Comparison of ENCODE assay signal across 25 cellular contexts in genomic region chr4:77843628-77844027, GRCh38. TPM values are rescaled to one million over a fixed set of nuclear protein-coding genes. Genes with fewer than 3 reads are reported as not detected.
DNase-seq lines count a peak whose midpoint lies in the region; ATAC-seq, FAIRE-seq and TF ChIP-seq lines count a peak whose summit lies in the region.
"Had no signal": no experiment of that assay in that cellular context is flagged by ENCODE, and none has a peak within 500 bp of the region (broad histone marks: within the 10 kb centered on the region; RNA-seq: fewer than 3 reads in every experiment).

No MANE protein-coding gene starts in this region.

- H3K36me3 ChIP-seq in IMR-90 (ENCODE audit: control insufficient read depth, insufficient read depth, low read length): no peaks in the 10 kb centered on the region
- no peaks in the 10 kb centered on the region for H3K36me3 ChIP-seq in K562 (ENCODE audit: control insufficient read depth, insufficient read depth, low read length)
- H3K36me3 ChIP-seq in neural progenitor cell: no peaks in the 10 kb centered on the region
- H3K36me3 ChIP-seq: BE2C, cardiac muscle cell, right atrium auricular region, suprapubic skin, vagina had no signal

- H3K56ac ChIP-seq in IMR-90 (ENCODE audit: extremely low read depth, insufficient read depth, low read length): no peak overlapping the region

- in situ Hi-C loops in IMR-90 (cut with MboI; ENCODE audit: low sequenced_read_pairs) (no loop called here), K562 (cut with MboI) (no loop called here)

- H4K91ac ChIP-seq in IMR-90 (ENCODE audit: insufficient read depth, low read depth, low read length): no peak overlapping the region

- H3K4me2 ChIP-seq in IMR-90 (ENCODE audit: low read depth, low read length): no peak overlapping the region
- no peak overlapping the region for H3K4me2 ChIP-seq in K562 (ENCODE audit: insufficient read depth, low read length)
- no peak overlapping the region for H3K4me2 ChIP-seq in neural progenitor cell

- POLR2A ChIA-PET in IMR-90 (lab: Charles Lee; ENCODE audit: unreplicated experiment): no interaction called here
- POLR2A ChIA-PET in K562 (lab: Yijun Ruan, JAX): interaction anchor here (0.6 kb wide), 1 partner anchor 63 kb away, joined by 3 read pairs; no protein-coding TSS in a partner anchor

- no peak overlapping the region for H3K4ac ChIP-seq in IMR-90 (ENCODE audit: low read depth, low read length)

- H3K27me3 ChIP-seq in IMR-90 (ENCODE audit: control insufficient read depth, insufficient read depth, low read length) (peaks cover 2% of the 10 kb centered on the region; the same call in 1 of the 2 replicates), K562 (ENCODE audit: control insufficient read depth in 2 of 2, insufficient read depth in 2 of 2, low read length in 2 of 2) (no peaks in the 10 kb centered on the region), neural progenitor cell (no peaks in the 10 kb centered on the region)
- H3K27me3 ChIP-seq: BE2C, cardiac muscle cell, right atrium auricular region, suprapubic skin, vagina had no signal

- H2AFZ ChIP-seq in IMR-90 (replicated peaks; ENCODE audit: low read length, poor library complexity) (peak overlapping the region; percentile 48), K562 (ENCODE audit: low read depth, low read length) (peak overlapping the region; percentile 12; the same call in 1 of the 2 replicates), neural progenitor cell (replicated peaks) (peak overlapping the region; percentile 26)

- H2BK120ac ChIP-seq in IMR-90 (ENCODE audit: low read depth, low read length): no peak overlapping the region

- H3K9me1 ChIP-seq in IMR-90 (ENCODE audit: insufficient read depth, low read length) (no peaks in the 10 kb centered on the region), K562 (ENCODE audit: control insufficient read depth, insufficient read depth, low read length) (no peaks in the 10 kb centered on the region)

- H3K9me3 Mint-ChIP-seq in neural progenitor cell: no peaks in the 10 kb centered on the region
- H3K9me3 Mint-ChIP-seq: dendritic cell treated with granulocyte-macrophage colony-stimulating factor and Interleukin-4, amounts not matched to agents 40 ng/mL and 50 ng/mL, for 4 days had no signal

- H3K79me1 ChIP-seq in IMR-90 (ENCODE audit: low read depth in 1 of 2, low read length in 2 of 2): no peaks in the 10 kb centered on the region

- no peak overlapping the region for H4K5ac ChIP-seq in IMR-90 (ENCODE audit: low read depth, low read length)

- no peak overlapping the region for H3K14ac ChIP-seq in IMR-90 (replicated peaks; ENCODE audit: low read depth, low read length)

- TF ChIP-seq POLR2A in IMR-90 (IDR thresholded peaks at IDR 0.05; ENCODE audit: low read depth, low read length) (no peak), K562 (conservative IDR thresholded peaks at IDR 0.05) (no peak)

- BruUV-seq in IMR-90 (replicated peaks; lab: Mats Ljungman, UMichigan) (no TSS peak), K562 (replicated peaks; lab: Mats Ljungman, UMichigan) (no TSS peak)

- H4K8ac ChIP-seq in IMR-90 (ENCODE audit: low read depth in 2 of 2, low read length in 2 of 2): no peak overlapping the region

- no peak overlapping the region for H3K4me3 Mint-ChIP-seq in neural progenitor cell
- H3K4me3 Mint-ChIP-seq: dendritic cell treated with granulocyte-macrophage colony-stimulating factor and Interleukin-4, amounts not matched to agents 40 ng/mL and 50 ng/mL, for 4 days had no signal

- H3K9me3 ChIP-seq in IMR-90 (ENCODE audit: control insufficient read depth, insufficient read depth, low read length): no peaks in the 10 kb centered on the region
- H3K9me3 ChIP-seq in K562 (replicated peaks; ENCODE audit: control insufficient read depth, insufficient read depth, low read depth, low read length): no peaks in the 10 kb centered on the region
- H3K9me3 ChIP-seq in neural progenitor cell (ENCODE audit: low read depth): no peaks in the 10 kb centered on the region
- H3K9me3 ChIP-seq: BE2C, right atrium auricular region, suprapubic skin, vagina had no signal

- no peaks in the 10 kb centered on the region for H4K20me1 ChIP-seq in IMR-90 (ENCODE audit: insufficient read depth, low read length)
- no peaks in the 10 kb centered on the region for H4K20me1 ChIP-seq in K562 (replicated peaks; ENCODE audit: control insufficient read depth, insufficient read depth, low read length)
- no peaks in the 10 kb centered on the region for H4K20me1 ChIP-seq in neural progenitor cell (ENCODE audit: low read depth)

- intact Hi-C loops in IMR-90 (cut with micrococcal nuclease) (no loop called here), K562 (cut with micrococcal nuclease) (no loop called here)

- no peaks in the 10 kb centered on the region for H3K36me3 Mint-ChIP-seq in neural progenitor cell

- H3K9ac ChIP-seq in IMR-90 (ENCODE audit: low read depth, low read length) (no peak overlapping the region), K562 (ENCODE audit: insufficient read depth in 1 of 2, low read depth in 2 of 2, low read length in 2 of 2) (no peak overlapping the region), neural progenitor cell (no peak overlapping the region)

- CTCF ChIA-PET in IMR-90 (lab: Yijun Ruan, JAX) (no interaction called here), K562 (lab: Yijun Ruan, JAX; ENCODE audit: low intra/inter-chr PET ratio) (no interaction called here)

- no peaks in the 10 kb centered on the region for H3F3A ChIP-seq in neural progenitor cell (ENCODE audit: low read depth)

- H2AK9ac ChIP-seq in IMR-90 (replicated peaks; ENCODE audit: low read depth, low read length, poor library complexity): no peak overlapping the region

- H3K27me3 Mint-ChIP-seq in neural progenitor cell (ENCODE audit: insufficient read depth, low read depth): peaks cover under 1% of the 10 kb centered on the region
- H3K27me3 Mint-ChIP-seq: dendritic cell treated with granulocyte-macrophage colony-stimulating factor and Interleukin-4, amounts not matched to agents 40 ng/mL and 50 ng/mL, for 4 days had no signal

- WGBS in IMR-90 (ENCODE audit: extremely low coverage in 2 of 2, insufficient read length in 1 of 2), 2 experiments: no CpG with 5 or more reads among the region's 1 CpG
- WGBS in K562 (ENCODE audit: insufficient coverage, low coverage, missing lambda C conversion rate): 0% methylated on average over 1 of the region's 1 CpG

- no peak overlapping the region for H3K23ac ChIP-seq in IMR-90 (ENCODE audit: low read depth, low read length)

- H3K4me1 Mint-ChIP-seq in neural progenitor cell: no peaks in the 10 kb centered on the region

- no peak overlapping the region for H3K27ac ChIP-seq in IMR-90 (ENCODE audit: insufficient read depth, low read length)
- H3K27ac ChIP-seq in K562 (ENCODE audit: extremely low read depth, low read depth, low read length): no peak overlapping the region
- H3K27ac ChIP-seq in neural progenitor cell: no peak overlapping the region
- H3K27ac ChIP-seq: cardiac muscle cell, epithelial cell of prostate, right atrium auricular region, suprapubic skin, vagina had no signal

- no peak for FAIRE-seq in K562 (lab: Jason Lieb, UNC)
- FAIRE-seq: kidney had no signal

- no peak overlapping the region for H3K27ac Mint-ChIP-seq in neural progenitor cell
- H3K27ac Mint-ChIP-seq: dendritic cell treated with granulocyte-macrophage colony-stimulating factor and Interleukin-4, amounts not matched to agents 40 ng/mL and 50 ng/mL, for 4 days had no signal

- dilution Hi-C loops in IMR-90 (cut with HindIII; ENCODE audit: low sequenced_read_pairs, unreplicated experiment): no loop called here

- H2BK15ac ChIP-seq in IMR-90 (ENCODE audit: low read depth, low read length): no peak overlapping the region

- no peak for DNase-seq in activated CD4-positive, CD25-positive, alpha-beta regulatory T cell (lab: John Stamatoyannopoulos, UW)
- DNase-seq in IMR-90 (no peak), K562 (ENCODE audit: extremely low read depth in 1 of 4, low spot score in 3 of 4) (no peak), neural progenitor cell (ENCODE audit: low spot score) (no peak), AG08396 (ENCODE audit: low spot score) (no peak)
- DNase-seq: 8988T; activated CD4-positive, alpha-beta T cell treated with anti-CD3 and anti-CD28 coated beads, Interleukin-2, amount 50 U/mL, for 1 hour; amygdala; BE2C; foreskin fibroblast; kidney; MM.1S; NCI-H1694; NCI-H774; PC-3; SHP77 had no signal

- H3K79me2 ChIP-seq in K562 (ENCODE audit: control insufficient read depth, insufficient read depth, low read length) (no peaks in the 10 kb centered on the region), neural progenitor cell (ENCODE audit: low read depth) (no peaks in the 10 kb centered on the region)

- peak; percentile 61 to 68 for ATAC-seq in activated CD4-positive, CD25-positive, alpha-beta regulatory T cell treated with anti-CD3 and anti-CD28 coated beads, Interleukin-2, amount 50 U/mL, for 24 hours
- ATAC-seq in IMR-90 (ENCODE audit: low read depth) (no peak), K562 (peak; percentile 46; the same call in 2 of the 3 replicates), HG02610 (IDR thresholded peaks at IDR 0.05; ENCODE audit: unreplicated experiment) (no peak), HG02763 (IDR thresholded peaks at IDR 0.05; ENCODE audit: unreplicated experiment) (no peak)
- ATAC-seq: PC-3 had no signal

- TF ChIP-seq CTCF in IMR-90 (conservative IDR thresholded peaks at IDR 0.05; ENCODE audit: low read depth, low read length) (no peak), K562 (IDR thresholded peaks at IDR 0.05 in 2 of 3, conservative IDR thresholded peaks at IDR 0.05 in 1 of 3; ENCODE audit: insufficient read depth in 2 of 3, low read depth in 1 of 3, low read length in 3 of 3) (no peak), neural progenitor cell (IDR thresholded peaks at IDR 0.05) (no peak)

- TF ChIP-seq RAD21 in IMR-90 (IDR thresholded peaks at IDR 0.05; ENCODE audit: low read length) (no peak), K562 (CRISPR knock-in tag; conservative IDR thresholded peaks at IDR 0.05 in 1 of 2, IDR thresholded peaks at IDR 0.05 in 1 of 2) (no peak)

- no peak overlapping the region for H2BK20ac ChIP-seq in IMR-90 (ENCODE audit: low read depth, low read length)

- H3K18ac ChIP-seq in IMR-90 (ENCODE audit: low read depth, low read length): no peak overlapping the region

- no peak overlapping the region for H2AK5ac ChIP-seq in IMR-90 (ENCODE audit: low read depth, low read length)

- H3K4me1 ChIP-seq in IMR-90 (ENCODE audit: control insufficient read depth, insufficient read depth, low read length): no peaks in the 10 kb centered on the region
- no peaks in the 10 kb centered on the region for H3K4me1 ChIP-seq in K562 (replicated peaks in 1 of 2; ENCODE audit: control insufficient read depth in 2 of 2, insufficient read depth in 2 of 2, low read length in 2 of 2)
- no peaks in the 10 kb centered on the region for H3K4me1 ChIP-seq in neural progenitor cell
- H3K4me1 ChIP-seq: BE2C, right atrium auricular region, suprapubic skin, vagina had no signal

- no peak for TF ChIP-seq EP300 in K562 (IDR thresholded peaks at IDR 0.05; ENCODE audit: low read length)

- no peak overlapping the region for H2BK5ac ChIP-seq in IMR-90 (ENCODE audit: low read depth, low read length, poor library complexity, severe bottlenecking)

- H3K4me3 ChIP-seq in IMR-90 (ENCODE audit: insufficient read depth, low read depth, low read length) (no peak overlapping the region), K562 (no peak overlapping the region), neural progenitor cell (no peak overlapping the region)
- H3K4me3 ChIP-seq: cardiac muscle cell, right atrium auricular region, suprapubic skin, vagina had no signal

RNA-seq across cellular contexts. Expression of gene MRPL1, which starts 19.0 kb away (rescaled TPM):
- total RNA-seq in IMR-90 (2012; rRNA removed) (13.4 and 33.6 TPM in 2 replicates), K562 (2014; rRNA removed) (32.9 and 38.4 TPM in 2 replicates), K562 (2014; rRNA removed; fragmentation: Illumina TruSeq; extraction: Trizol) (75.6 and 85.8 TPM in 2 replicates), K562 (2015; rRNA removed; fragmentation: Illumina TruSeq; extraction: Trizol) (63.4 and 64.7 TPM in 2 replicates), K562 (2021) (52.1 and 56.6 TPM in 2 replicates), neural progenitor cell (ENCODE audit: low replicate concordance) (28.8 and 48.5 TPM in 2 replicates)
- polyA plus RNA-seq in IMR-90 (2012; rRNA removed) (22.4 and 22.5 TPM in 2 replicates), K562 (2011; rRNA removed) (35.7 and 62.6 TPM in 2 replicates), K562 (2014; fragmentation: Illumina TruSeq; extraction: Trizol) (48.1 and 53.7 TPM in 2 replicates), K562 (2014; fragmentation: Nextera tagmentation; extraction: Ambion mirVana) (10 to 100 TPM; 65.4 to 75.7 TPM), K562 (2014; rRNA removed) (43.7 and 63.7 TPM in 2 replicates)
- polyA plus RNA-seq in IMR-90 (2012; cell fraction: cytosol; rRNA removed): 1.3 and 2.3 TPM in 2 replicates
- 0.32 and 4.2 TPM in 2 replicates for polyA plus RNA-seq in IMR-90 (2012; cell fraction: nucleus; rRNA removed; ENCODE audit: low replicate concordance)
- total RNA-seq in K562 (2011; cell fraction: chromatin; rRNA removed; ENCODE audit: low replicate concordance): 8.6 and 30.8 TPM in 2 replicates
- 4.7 and 6.3 TPM in 2 replicates for total RNA-seq in K562 (2011; cell fraction: nucleolus; rRNA removed)
- 12.1 and 13.1 TPM in 2 replicates for total RNA-seq in K562 (2011; cell fraction: nucleoplasm; rRNA removed)
- 3.9 and 9.9 TPM in 2 replicates for polyA plus RNA-seq in K562 (2011; cell fraction: cytosol; rRNA removed)
- polyA plus RNA-seq in K562 (2011; cell fraction: nucleus; rRNA removed): 4.7 and 10.0 TPM in 2 replicates
- polyA plus RNA-seq in K562 (2012): 24.1 and 62.5 TPM in 2 replicates
- 30.7 and 32.7 TPM in 2 replicates for polyA minus RNA-seq in K562 (2011; rRNA and poly(A)+ RNA removed)
- polyA minus RNA-seq in K562 (2011; cell fraction: cytosol; rRNA and poly(A)+ RNA removed): 9.6 and 13.6 TPM in 2 replicates
- 10.5 and 19.3 TPM in 2 replicates for polyA minus RNA-seq in K562 (2011; cell fraction: nucleus; rRNA and poly(A)+ RNA removed)

RNA-seq across cellular contexts. Expression of gene CNOT6L, which starts 24.5 kb away (rescaled TPM):
- 14.4 and 21.1 TPM in 2 replicates for total RNA-seq in IMR-90 (2012; rRNA removed)
- 3.2 and 3.5 TPM in 2 replicates for polyA plus RNA-seq in IMR-90 (2012; rRNA removed)
- polyA plus RNA-seq in IMR-90 (2012; cell fraction: cytosol; rRNA removed): 0.92 and 3.7 TPM in 2 replicates
- 0.90 and 5.5 TPM in 2 replicates for polyA plus RNA-seq in IMR-90 (2012; cell fraction: nucleus; rRNA removed; ENCODE audit: low replicate concordance)
- total RNA-seq in K562 (2011; cell fraction: chromatin; rRNA removed; ENCODE audit: low replicate concordance): 11.9 and 31.5 TPM in 2 replicates
- total RNA-seq in K562 (2011; cell fraction: nucleolus; rRNA removed): 4.0 and 5.9 TPM in 2 replicates
- total RNA-seq in K562 (2011; cell fraction: nucleoplasm; rRNA removed): 10.8 and 15.5 TPM in 2 replicates
- 5.3 and 5.6 TPM in 2 replicates for total RNA-seq in K562 (2014; rRNA removed)
- 9.8 and 12.6 TPM in 2 replicates for total RNA-seq in K562 (2014; rRNA removed; fragmentation: Illumina TruSeq; extraction: Trizol)
- total RNA-seq in K562 (2015; rRNA removed; fragmentation: Illumina TruSeq; extraction: Trizol): 6.5 and 7.2 TPM in 2 replicates
- 27.9 TPM in 2 replicates for total RNA-seq in K562 (2021)
- 10.3 and 10.8 TPM in 2 replicates for polyA plus RNA-seq in K562 (2011; rRNA removed)
- 2.5 and 6.5 TPM in 2 replicates for polyA plus RNA-seq in K562 (2011; cell fraction: cytosol; rRNA removed)
- polyA plus RNA-seq in K562 (2011; cell fraction: nucleus; rRNA removed): 7.9 and 10.8 TPM in 2 replicates
- 8.7 and 13.6 TPM in 2 replicates for polyA plus RNA-seq in K562 (2012)
- polyA plus RNA-seq in K562 (2014; fragmentation: Illumina TruSeq; extraction: Trizol): 12.2 and 13.5 TPM in 2 replicates
- 1 to 10 TPM; 3.9 to 6.0 TPM for polyA plus RNA-seq in K562 (2014; fragmentation: Nextera tagmentation; extraction: Ambion mirVana)
- 3.7 and 4.2 TPM in 2 replicates for polyA plus RNA-seq in K562 (2014; rRNA removed)
- 39.9 and 61.7 TPM in 2 replicates for polyA minus RNA-seq in K562 (2011; rRNA and poly(A)+ RNA removed)
- 23.6 and 30.9 TPM in 2 replicates for polyA minus RNA-seq in K562 (2011; cell fraction: cytosol; rRNA and poly(A)+ RNA removed)
- polyA minus RNA-seq in K562 (2011; cell fraction: nucleus; rRNA and poly(A)+ RNA removed): 9.7 and 20.7 TPM in 2 replicates
- 6.0 and 7.5 TPM in 2 replicates for total RNA-seq in neural progenitor cell (ENCODE audit: low replicate concordance)

Comparison
In these comparisons a context has a peak if more than half of its experiments do, and no peak if none do; other contexts are left out.
1. ATAC-seq: peak in activated CD4-positive, CD25-positive, alpha-beta regulatory T cell treated with anti-CD3 and anti-CD28 coated beads, Interleukin-2, amount 50 U/mL, for 24 hours (2 of 2) and K562 (single experiment); none in IMR-90 (single experiment), HG02610 (single experiment) and HG02763 (single experiment).
2. Peak in every context shown above with its lines, with median percentiles within 50 percentile points of each other: H2AFZ ChIP-seq.